1 cellular context compared by ENCODE assay signal in genomic region chr7:106465704-106466468, GRCh38.
TF ChIP-seq lines count a peak whose summit lies in the region.

No MANE protein-coding gene starts in this region.

TF ChIP-seq in K562, 482 proteins besides CTCF, POLR2A, EP300 and RAD21 (continued from another document and continues in another):
- TF ChIP-seq MGA (IDR thresholded peaks at IDR 0.05) (0 out of 2 replicates have a peak, but pooled peaks have one; percentile 9), TOE1 (IDR thresholded peaks at IDR 0.05; ENCODE audit: borderline replicate concordance) (peak; percentile 79; the same call in 1 of the 2 replicates), TOE1 (CRISPR knock-in tag; IDR thresholded peaks at IDR 0.05; ENCODE audit: borderline replicate concordance, low read depth) (no peak), ZNF316 (IDR thresholded peaks at IDR 0.05) (no peak), PTBP1 (IDR thresholded peaks at IDR 0.05; ENCODE audit: low read depth, low read length) (no peak), E2F1 (CRISPR knock-in tag; IDR thresholded peaks at IDR 0.05) (no peak), KLF16 (IDR thresholded peaks at IDR 0.05) (no peak), HDAC1 (IDR thresholded peaks at IDR 0.05) (no peak), ZNF589 (CRISPR knock-in tag; IDR thresholded peaks at IDR 0.05; ENCODE audit: low read depth) (0 out of 2 replicates have a peak, but pooled peaks have one; percentile 17), NRF1 (conservative IDR thresholded peaks at IDR 0.05 in 1 of 2, IDR thresholded peaks at IDR 0.05 in 1 of 2) (no peak), CXXC5 (CRISPR knock-in tag; IDR thresholded peaks at IDR 0.05) (peak; percentile 44; the same call in 1 of the 2 replicates), ZBTB34 (CRISPR knock-in tag; IDR thresholded peaks at IDR 0.05) (no peak), FOXJ2 (tag; IDR thresholded peaks at IDR 0.05) (0 out of 2 replicates have a peak, but pooled peaks have one; percentile 16), USF2 (CRISPR knock-in tag; IDR thresholded peaks at IDR 0.05) (peak; percentile 63), NR2C1 (IDR thresholded peaks at IDR 0.05) (no peak), NR2C1 (tag; IDR thresholded peaks at IDR 0.05) (0 out of 2 replicates have a peak, but pooled peaks have one; percentile 21), KDM1A (IDR thresholded peaks at IDR 0.05) (no peak), NR2F6 (CRISPR knock-in tag; IDR thresholded peaks at IDR 0.05) (no peak), GTF3C2 (IDR thresholded peaks at IDR 0.05; ENCODE audit: borderline replicate concordance, extremely low read depth, insufficient read length) (no peak), TCF15 (CRISPR knock-in tag; IDR thresholded peaks at IDR 0.05) (no peak), EZH2 (IDR thresholded peaks at IDR 0.05; ENCODE audit: borderline replicate concordance, low read depth, low read length) (no peak), TFE3 (CRISPR knock-in tag; IDR thresholded peaks at IDR 0.05) (peak; percentile 93)
